In the genomic region with DNA sequence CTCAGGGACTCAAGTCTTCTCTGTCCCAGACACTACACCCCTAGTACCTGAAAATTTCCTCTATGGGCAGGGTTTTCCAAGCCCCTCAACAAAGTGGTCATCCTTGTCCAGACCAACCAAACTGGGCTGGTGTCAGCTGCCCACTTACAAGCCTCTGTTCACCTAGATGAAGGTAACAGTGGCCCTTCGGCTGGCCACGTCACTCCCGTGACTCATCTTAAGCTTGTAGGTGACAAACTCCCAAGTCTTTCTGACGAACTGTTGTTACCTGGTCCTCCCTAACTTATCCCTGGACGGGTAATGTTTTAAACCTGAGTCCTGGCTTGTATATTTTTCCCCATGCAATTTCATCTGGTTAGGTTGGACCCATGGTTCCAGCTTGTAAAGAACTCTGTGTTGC, we compare ENCODE assay signal across 16 cellular contexts. TPM values are rescaled to one million over a fixed set of nuclear protein-coding genes. Genes with fewer than 3 reads are reported as not detected.
DNase-seq lines count a peak whose midpoint lies in the region; TF ChIP-seq lines count a peak whose summit lies in the region.
"Had no signal": no experiment of that assay in that cellular context is flagged by ENCODE, and none has a peak within 500 bp of the region (broad histone marks: within the 10 kb centered on the region; RNA-seq: fewer than 3 reads in every experiment).

No MANE protein-coding gene starts in this region.

- TF ChIP-seq CTCF in DOHH2 (IDR thresholded peaks at IDR 0.05; ENCODE audit: low read depth, low read length, poor library complexity, severe bottlenecking): no peak
- no peak for TF ChIP-seq CTCF in Peyer's patch (IDR thresholded peaks at IDR 0.05)
- no peak for TF ChIP-seq CTCF in hepatocyte (IDR thresholded peaks at IDR 0.05; ENCODE audit: poor library complexity)

- H3F3A ChIP-seq in DOHH2 (ENCODE audit: control insufficient read depth, insufficient read depth): peaks cover 63% of the 10 kb centered on the region

- TF ChIP-seq POLR2A in Peyer's patch (IDR thresholded peaks at IDR 0.05): no peak

- H3K27me3 ChIP-seq in DOHH2 (ENCODE audit: control insufficient read depth, low read length) (no peaks in the 10 kb centered on the region), Peyer's patch (no peaks in the 10 kb centered on the region), hepatocyte (no peaks in the 10 kb centered on the region), skeletal muscle tissue (ENCODE audit: control insufficient read depth in 3 of 3, insufficient read depth in 3 of 3, low read length in 3 of 3) (no peaks in the 10 kb centered on the region)
- H3K27me3 ChIP-seq: SJSA1 had no signal

- H3K79me2 ChIP-seq in DOHH2 (ENCODE audit: control insufficient read depth, low read length) (peaks cover 94% of the 10 kb centered on the region), hepatocyte (no peaks in the 10 kb centered on the region)

- no peak overlapping the region for H2AFZ ChIP-seq in hepatocyte

- H3K9ac ChIP-seq in skeletal muscle tissue (ENCODE audit: low read depth in 1 of 3, low read length in 3 of 3): peak overlapping the region in 1 of 3 donors; percentile 50

- peak overlapping the region; percentile 99 for H3K27ac ChIP-seq in DOHH2 (ENCODE audit: low read depth, low read length)
- H3K27ac ChIP-seq in Peyer's patch: peak overlapping the region in 3 of 4 donors; percentile 63 to 90 (median 74)
- no peak overlapping the region for H3K27ac ChIP-seq in hepatocyte
- peak overlapping the region; percentile 64 for H3K27ac ChIP-seq in skeletal muscle tissue (ENCODE audit: low read depth, low read length)
- H3K27ac ChIP-seq: SJSA1 had no signal

- H3K4me2 ChIP-seq in DOHH2 (ENCODE audit: low read length) (peak overlapping the region; percentile 99), hepatocyte (peak overlapping the region; percentile 34)

- WGBS in hepatocyte (ENCODE audit: low lambda C conversion rate, missing lambda C conversion rate): 86% methylated on average over 5 of the region's 5 CpGs

- no peaks in the 10 kb centered on the region for H3K9me3 ChIP-seq in DOHH2 (ENCODE audit: control insufficient read depth, insufficient read depth, low read length)
- no peaks in the 10 kb centered on the region for H3K9me3 ChIP-seq in Peyer's patch
- H3K9me3 ChIP-seq in hepatocyte (ENCODE audit: low read depth): no peaks in the 10 kb centered on the region
- no peaks in the 10 kb centered on the region for H3K9me3 ChIP-seq in skeletal muscle tissue (ENCODE audit: control insufficient read depth in 3 of 3, low read length in 3 of 3)
- H3K9me3 ChIP-seq: SJSA1 had no signal

- peaks cover 23% of the 10 kb centered on the region; the same call in 1 of the 2 replicates for H4K20me1 ChIP-seq in DOHH2 (ENCODE audit: control insufficient read depth, insufficient read depth, low read depth, low read length)
- H4K20me1 ChIP-seq in hepatocyte (ENCODE audit: insufficient read depth, poor library complexity, severe bottlenecking): no peaks in the 10 kb centered on the region

- H3K36me3 ChIP-seq in DOHH2 (ENCODE audit: control insufficient read depth, low read length) (peaks cover 86% of the 10 kb centered on the region), Peyer's patch (no peaks in the 10 kb centered on the region), hepatocyte (replicated peaks; ENCODE audit: insufficient read depth, low read depth) (no peaks in the 10 kb centered on the region), skeletal muscle tissue (ENCODE audit: control insufficient read depth in 3 of 3, insufficient read depth in 3 of 3, low read length in 3 of 3) (no peaks in the 10 kb centered on the region)
- H3K36me3 ChIP-seq: SJSA1 had no signal

- DNase-seq in Peyer's patch: no peak
- DNase-seq in hepatocyte (ENCODE audit: low spot score): no peak
- DNase-seq in T1000 (lab: John Stamatoyannopoulos, UW): no peak
- no peak for DNase-seq in ecto neural progenitor cell (ENCODE audit: low spot score)
- DNase-seq in activated CD4-positive, alpha-beta T cell treated with anti-CD3 and anti-CD28 coated beads, Interleukin-2, amount 50 U/mL, for 1 hour: no peak
- no peak for DNase-seq in hippocampal formation (lab: John Stamatoyannopoulos, UW)
- DNase-seq: activated CD4-positive, CD25-positive, alpha-beta regulatory T cell; activated effector memory CD4-positive, alpha-beta T cell treated with Interleukin-2 at 50 U/mL for 16 hours; NCI-H1105 treated with DMSO at 0.1 percent for 48 hours; NCI-H526 treated with DMSO at 0.1 percent for 48 hours; stimulated activated CD4-positive, alpha-beta T cell treated with anti-CD3 and anti-CD28 coated beads, Interleukin-1b, Interleukin-23, amount 100 ng/mL, for 48 hours; stimulated activated naive CD4-positive, alpha-beta T cell had no signal

- peaks cover 79% of the 10 kb centered on the region for H3K4me1 ChIP-seq in DOHH2 (ENCODE audit: control insufficient read depth, low read length)
- H3K4me1 ChIP-seq in Peyer's patch: peaks cover 0 to 36% (median 16%) of the 10 kb centered on the region in 4 donors
- H3K4me1 ChIP-seq in hepatocyte (ENCODE audit: insufficient read depth): peaks cover 6% of the 10 kb centered on the region
- peaks cover 30 to 33% (median 33%) of the 10 kb centered on the region in 3 donors for H3K4me1 ChIP-seq in skeletal muscle tissue (ENCODE audit: control insufficient read depth in 3 of 3, insufficient read depth in 3 of 3, low read length in 3 of 3)

- no peaks in the 10 kb centered on the region for H3K9me2 ChIP-seq in DOHH2 (replicated peaks; ENCODE audit: control insufficient read depth, low read length)
- H3K9me2 ChIP-seq in hepatocyte (replicated peaks; ENCODE audit: insufficient read depth): no peaks in the 10 kb centered on the region

- peak overlapping the region; percentile 97 for H3K4me3 ChIP-seq in DOHH2 (ENCODE audit: low read length)
- no peak overlapping the region for H3K4me3 ChIP-seq in Peyer's patch
- no peak overlapping the region for H3K4me3 ChIP-seq in hepatocyte
- H3K4me3 ChIP-seq in skeletal muscle tissue (ENCODE audit: low read length in 3 of 3): no peak overlapping the region
- H3K4me3 ChIP-seq: SJSA1 had no signal

RNA-seq across cellular contexts. Expression of a gene that starts 4.7 kb away (rescaled TPM):
- total RNA-seq in Peyer's patch: 1 to 10 TPM in 2 of 4 donors, under 1 TPM in 1, not detected in 1; 0.66 to 7.4 (median 1.1) TPM
- total RNA-seq in hepatocyte: not detected in 2 replicates
- polyA plus RNA-seq in hepatocyte: 0.11 and 0.29 TPM in 2 replicates
- total RNA-seq in skeletal muscle tissue: not detected
- total RNA-seq: SJSA1 had no signal
- polyA plus RNA-seq: keratinocyte had no signal

RNA-seq across cellular contexts. Expression of a gene that starts 37.3 kb away (rescaled TPM):
- total RNA-seq in Peyer's patch: 10 to 100 TPM; 26.4 to 51.3 (median 34.1) TPM
- 7.8 and 25.3 TPM in 2 replicates for total RNA-seq in hepatocyte
- polyA plus RNA-seq in hepatocyte: 18.0 and 18.1 TPM in 2 replicates
- total RNA-seq in skeletal muscle tissue: 24.0 TPM
